In the genomic region with DNA sequence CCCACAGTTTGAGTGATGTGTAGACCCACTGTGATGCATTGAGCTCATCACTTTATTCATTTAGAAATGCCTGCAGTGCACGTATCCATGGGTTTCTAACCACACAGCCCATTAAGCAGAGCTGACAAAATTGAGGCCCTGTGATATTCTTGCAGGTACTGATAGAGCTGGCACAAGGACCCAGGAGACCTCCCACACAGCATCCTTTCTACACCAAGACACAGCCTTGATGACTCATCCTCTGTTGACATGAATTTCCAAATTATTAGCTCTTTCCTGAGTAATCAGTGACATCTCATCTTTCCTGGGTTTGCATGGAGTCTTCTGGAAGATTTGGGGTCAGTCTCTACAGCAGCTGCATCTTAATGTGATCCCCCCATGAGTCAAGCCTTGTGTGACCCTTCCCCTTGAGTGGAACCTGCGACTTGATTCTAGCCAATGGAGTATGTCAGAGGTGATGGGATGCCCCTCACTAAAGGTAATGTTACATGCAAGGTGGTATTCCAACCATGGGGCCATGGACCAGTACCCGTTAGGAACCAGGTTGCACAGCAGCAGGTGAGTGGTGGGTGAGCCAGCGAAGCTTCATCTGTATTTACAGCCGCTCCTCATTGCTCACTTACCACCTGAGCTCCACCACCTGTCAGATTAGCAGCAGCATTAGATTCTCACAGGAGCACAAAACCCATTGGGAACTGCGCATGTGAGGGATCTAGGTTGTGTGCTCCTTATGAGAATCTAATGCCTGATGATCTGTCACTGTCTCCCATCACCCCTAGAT, we compare ENCODE assay signal across 2 cellular contexts.
TF ChIP-seq lines count a peak whose summit lies in the region.

No MANE protein-coding gene starts in this region.

TF ChIP-seq in SK-N-SH, 30 proteins besides CTCF, POLR2A, EP300 and RAD21 (continued from another document):
- TF ChIP-seq, protein P1, sequence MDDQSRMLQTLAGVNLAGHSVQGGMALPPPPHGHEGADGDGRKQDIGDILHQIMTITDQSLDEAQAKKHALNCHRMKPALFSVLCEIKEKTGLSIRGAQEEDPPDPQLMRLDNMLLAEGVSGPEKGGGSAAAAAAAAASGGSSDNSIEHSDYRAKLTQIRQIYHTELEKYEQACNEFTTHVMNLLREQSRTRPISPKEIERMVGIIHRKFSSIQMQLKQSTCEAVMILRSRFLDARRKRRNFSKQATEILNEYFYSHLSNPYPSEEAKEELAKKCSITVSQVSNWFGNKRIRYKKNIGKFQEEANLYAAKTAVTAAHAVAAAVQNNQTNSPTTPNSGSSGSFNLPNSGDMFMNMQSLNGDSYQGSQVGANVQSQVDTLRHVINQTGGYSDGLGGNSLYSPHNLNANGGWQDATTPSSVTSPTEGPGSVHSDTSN (IDR thresholded peaks at IDR 0.05), result peak; percentile 42; the same call in 1 of the 2 replicates
- TF ChIP-seq FOSL2 (IDR thresholded peaks at IDR 0.05; ENCODE audit: borderline replicate concordance, low read depth) (peak; percentile 66; the same call in 1 of the 2 replicates), SIN3A (IDR thresholded peaks at IDR 0.05; ENCODE audit: borderline replicate concordance, low read depth, low read length) (no peak), NFIC (IDR thresholded peaks at IDR 0.05; ENCODE audit: borderline replicate concordance) (no peak), JUND (IDR thresholded peaks at IDR 0.05) (peak; percentile 67), TCF12 (IDR thresholded peaks at IDR 0.05) (peak; percentile 34), NRF1 (IDR thresholded peaks at IDR 0.05; ENCODE audit: low read depth, low read length) (no peak)
- TF ChIP-seq, protein P2, sequence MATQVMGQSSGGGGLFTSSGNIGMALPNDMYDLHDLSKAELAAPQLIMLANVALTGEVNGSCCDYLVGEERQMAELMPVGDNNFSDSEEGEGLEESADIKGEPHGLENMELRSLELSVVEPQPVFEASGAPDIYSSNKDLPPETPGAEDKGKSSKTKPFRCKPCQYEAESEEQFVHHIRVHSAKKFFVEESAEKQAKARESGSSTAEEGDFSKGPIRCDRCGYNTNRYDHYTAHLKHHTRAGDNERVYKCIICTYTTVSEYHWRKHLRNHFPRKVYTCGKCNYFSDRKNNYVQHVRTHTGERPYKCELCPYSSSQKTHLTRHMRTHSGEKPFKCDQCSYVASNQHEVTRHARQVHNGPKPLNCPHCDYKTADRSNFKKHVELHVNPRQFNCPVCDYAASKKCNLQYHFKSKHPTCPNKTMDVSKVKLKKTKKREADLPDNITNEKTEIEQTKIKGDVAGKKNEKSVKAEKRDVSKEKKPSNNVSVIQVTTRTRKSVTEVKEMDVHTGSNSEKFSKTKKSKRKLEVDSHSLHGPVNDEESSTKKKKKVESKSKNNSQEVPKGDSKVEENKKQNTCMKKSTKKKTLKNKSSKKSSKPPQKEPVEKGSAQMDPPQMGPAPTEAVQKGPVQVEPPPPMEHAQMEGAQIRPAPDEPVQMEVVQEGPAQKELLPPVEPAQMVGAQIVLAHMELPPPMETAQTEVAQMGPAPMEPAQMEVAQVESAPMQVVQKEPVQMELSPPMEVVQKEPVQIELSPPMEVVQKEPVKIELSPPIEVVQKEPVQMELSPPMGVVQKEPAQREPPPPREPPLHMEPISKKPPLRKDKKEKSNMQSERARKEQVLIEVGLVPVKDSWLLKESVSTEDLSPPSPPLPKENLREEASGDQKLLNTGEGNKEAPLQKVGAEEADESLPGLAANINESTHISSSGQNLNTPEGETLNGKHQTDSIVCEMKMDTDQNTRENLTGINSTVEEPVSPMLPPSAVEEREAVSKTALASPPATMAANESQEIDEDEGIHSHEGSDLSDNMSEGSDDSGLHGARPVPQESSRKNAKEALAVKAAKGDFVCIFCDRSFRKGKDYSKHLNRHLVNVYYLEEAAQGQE (IDR thresholded peaks at IDR 0.05; ENCODE audit: low read depth, low read length), result no peak
- TF ChIP-seq, protein P3, sequence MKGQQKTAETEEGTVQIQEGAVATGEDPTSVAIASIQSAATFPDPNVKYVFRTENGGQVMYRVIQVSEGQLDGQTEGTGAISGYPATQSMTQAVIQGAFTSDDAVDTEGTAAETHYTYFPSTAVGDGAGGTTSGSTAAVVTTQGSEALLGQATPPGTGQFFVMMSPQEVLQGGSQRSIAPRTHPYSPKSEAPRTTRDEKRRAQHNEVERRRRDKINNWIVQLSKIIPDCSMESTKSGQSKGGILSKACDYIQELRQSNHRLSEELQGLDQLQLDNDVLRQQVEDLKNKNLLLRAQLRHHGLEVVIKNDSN (IDR thresholded peaks at IDR 0.05; ENCODE audit: borderline replicate concordance, low read depth), result no peak

TF ChIP-seq in SK-N-SH treated with all-trans-retinoic acid at 6 μM for 48 hours, 23 proteins besides CTCF, POLR2A, EP300 and RAD21 (continued from another document):
- TF ChIP-seq, protein P4, sequence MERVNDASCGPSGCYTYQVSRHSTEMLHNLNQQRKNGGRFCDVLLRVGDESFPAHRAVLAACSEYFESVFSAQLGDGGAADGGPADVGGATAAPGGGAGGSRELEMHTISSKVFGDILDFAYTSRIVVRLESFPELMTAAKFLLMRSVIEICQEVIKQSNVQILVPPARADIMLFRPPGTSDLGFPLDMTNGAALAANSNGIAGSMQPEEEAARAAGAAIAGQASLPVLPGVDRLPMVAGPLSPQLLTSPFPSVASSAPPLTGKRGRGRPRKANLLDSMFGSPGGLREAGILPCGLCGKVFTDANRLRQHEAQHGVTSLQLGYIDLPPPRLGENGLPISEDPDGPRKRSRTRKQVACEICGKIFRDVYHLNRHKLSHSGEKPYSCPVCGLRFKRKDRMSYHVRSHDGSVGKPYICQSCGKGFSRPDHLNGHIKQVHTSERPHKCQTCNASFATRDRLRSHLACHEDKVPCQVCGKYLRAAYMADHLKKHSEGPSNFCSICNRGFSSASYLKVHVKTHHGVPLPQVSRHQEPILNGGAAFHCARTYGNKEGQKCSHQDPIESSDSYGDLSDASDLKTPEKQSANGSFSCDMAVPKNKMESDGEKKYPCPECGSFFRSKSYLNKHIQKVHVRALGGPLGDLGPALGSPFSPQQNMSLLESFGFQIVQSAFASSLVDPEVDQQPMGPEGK (CRISPR knock-in tag; IDR thresholded peaks at IDR 0.05; ENCODE audit: borderline replicate concordance), result no peak
- TF ChIP-seq ZNF565 (CRISPR knock-in tag; conservative IDR thresholded peaks at IDR 0.05; ENCODE audit: low read depth) (no peak), ISL1 (CRISPR knock-in tag; IDR thresholded peaks at IDR 0.05) (no peak), BACH2 (CRISPR knock-in tag; IDR thresholded peaks at IDR 0.05; ENCODE audit: borderline replicate concordance) (no peak), ARNTL (CRISPR knock-in tag; IDR thresholded peaks at IDR 0.05; ENCODE audit: borderline replicate concordance, low read depth) (no peak), ZNF8 (CRISPR knock-in tag; IDR thresholded peaks at IDR 0.05) (no peak), ZC3H10 (CRISPR knock-in tag; IDR thresholded peaks at IDR 0.05) (no peak), OSR1 (CRISPR knock-in tag; IDR thresholded peaks at IDR 0.05) (no peak)
- TF ChIP-seq, protein P5, sequence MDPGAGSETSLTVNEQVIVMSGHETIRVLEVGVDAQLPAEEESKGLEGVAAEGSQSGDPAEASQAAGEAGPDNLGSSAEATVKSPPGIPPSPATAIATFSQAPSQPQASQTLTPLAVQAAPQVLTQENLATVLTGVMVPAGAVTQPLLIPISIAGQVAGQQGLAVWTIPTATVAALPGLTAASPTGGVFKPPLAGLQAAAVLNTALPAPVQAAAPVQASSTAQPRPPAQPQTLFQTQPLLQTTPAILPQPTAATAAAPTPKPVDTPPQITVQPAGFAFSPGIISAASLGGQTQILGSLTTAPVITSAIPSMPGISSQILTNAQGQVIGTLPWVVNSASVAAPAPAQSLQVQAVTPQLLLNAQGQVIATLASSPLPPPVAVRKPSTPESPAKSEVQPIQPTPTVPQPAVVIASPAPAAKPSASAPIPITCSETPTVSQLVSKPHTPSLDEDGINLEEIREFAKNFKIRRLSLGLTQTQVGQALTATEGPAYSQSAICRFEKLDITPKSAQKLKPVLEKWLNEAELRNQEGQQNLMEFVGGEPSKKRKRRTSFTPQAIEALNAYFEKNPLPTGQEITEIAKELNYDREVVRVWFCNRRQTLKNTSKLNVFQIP (CRISPR knock-in tag; IDR thresholded peaks at IDR 0.05; ENCODE audit: borderline replicate concordance, low read depth), result no peak
- TF ChIP-seq, protein P6, sequence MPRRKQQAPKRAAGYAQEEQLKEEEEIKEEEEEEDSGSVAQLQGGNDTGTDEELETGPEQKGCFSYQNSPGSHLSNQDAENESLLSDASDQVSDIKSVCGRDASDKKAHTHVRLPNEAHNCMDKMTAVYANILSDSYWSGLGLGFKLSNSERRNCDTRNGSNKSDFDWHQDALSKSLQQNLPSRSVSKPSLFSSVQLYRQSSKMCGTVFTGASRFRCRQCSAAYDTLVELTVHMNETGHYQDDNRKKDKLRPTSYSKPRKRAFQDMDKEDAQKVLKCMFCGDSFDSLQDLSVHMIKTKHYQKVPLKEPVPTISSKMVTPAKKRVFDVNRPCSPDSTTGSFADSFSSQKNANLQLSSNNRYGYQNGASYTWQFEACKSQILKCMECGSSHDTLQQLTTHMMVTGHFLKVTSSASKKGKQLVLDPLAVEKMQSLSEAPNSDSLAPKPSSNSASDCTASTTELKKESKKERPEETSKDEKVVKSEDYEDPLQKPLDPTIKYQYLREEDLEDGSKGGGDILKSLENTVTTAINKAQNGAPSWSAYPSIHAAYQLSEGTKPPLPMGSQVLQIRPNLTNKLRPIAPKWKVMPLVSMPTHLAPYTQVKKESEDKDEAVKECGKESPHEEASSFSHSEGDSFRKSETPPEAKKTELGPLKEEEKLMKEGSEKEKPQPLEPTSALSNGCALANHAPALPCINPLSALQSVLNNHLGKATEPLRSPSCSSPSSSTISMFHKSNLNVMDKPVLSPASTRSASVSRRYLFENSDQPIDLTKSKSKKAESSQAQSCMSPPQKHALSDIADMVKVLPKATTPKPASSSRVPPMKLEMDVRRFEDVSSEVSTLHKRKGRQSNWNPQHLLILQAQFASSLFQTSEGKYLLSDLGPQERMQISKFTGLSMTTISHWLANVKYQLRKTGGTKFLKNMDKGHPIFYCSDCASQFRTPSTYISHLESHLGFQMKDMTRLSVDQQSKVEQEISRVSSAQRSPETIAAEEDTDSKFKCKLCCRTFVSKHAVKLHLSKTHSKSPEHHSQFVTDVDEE (CRISPR knock-in tag; IDR thresholded peaks at IDR 0.05), result no peak
